2 cellular contexts compared by ENCODE assay signal in genomic region chr11:7657306-7658025, GRCh38.
A peak's percentile ranks its signal among the peaks of the same experiment; 100 is the strongest.
TF ChIP-seq lines count a peak whose summit lies in the region.

No MANE protein-coding gene starts in this region.

TF ChIP-seq in HEK293T, 16 proteins besides CTCF, POLR2A, EP300 and RAD21:
- no peak for TF ChIP-seq PKNOX1 (IDR thresholded peaks at IDR 0.05)
- no peak for TF ChIP-seq ZNF384 (IDR thresholded peaks at IDR 0.05)
- no peak for TF ChIP-seq FOXA1 (IDR thresholded peaks at IDR 0.05)
- TF ChIP-seq LEF1 (IDR thresholded peaks at IDR 0.05; ENCODE audit: borderline replicate concordance), result no peak
- TF ChIP-seq NFRKB (IDR thresholded peaks at IDR 0.05), result no peak
- no peak for TF ChIP-seq TARDBP (IDR thresholded peaks at IDR 0.05)
- no peak for TF ChIP-seq BHLHE40 (IDR thresholded peaks at IDR 0.05; ENCODE audit: borderline replicate concordance)
- no peak for TF ChIP-seq SP1 (IDR thresholded peaks at IDR 0.05)
- no peak for TF ChIP-seq SUZ12 (IDR thresholded peaks at IDR 0.05)
- no peak for TF ChIP-seq FOXM1 (IDR thresholded peaks at IDR 0.05; ENCODE audit: borderline replicate concordance)
- TF ChIP-seq CTBP1 (IDR thresholded peaks at IDR 0.05; ENCODE audit: borderline replicate concordance), result no peak
- no peak for TF ChIP-seq ARNT (IDR thresholded peaks at IDR 0.05)
- TF ChIP-seq FOXK2 (IDR thresholded peaks at IDR 0.05), result no peak
- no peak for TF ChIP-seq ELF4 (IDR thresholded peaks at IDR 0.05)
- no peak for TF ChIP-seq HDGF (IDR thresholded peaks at IDR 0.05; ENCODE audit: borderline replicate concordance)
- no peak for TF ChIP-seq L3MBTL2 (conservative IDR thresholded peaks at IDR 0.05)

TF ChIP-seq in H1, 55 proteins besides CTCF, POLR2A, EP300 and RAD21 (continued from another document):
- TF ChIP-seq KDM4A (IDR thresholded peaks at IDR 0.05; ENCODE audit: low read depth, low read length, severe bottlenecking), result no peak
- TF ChIP-seq USF2 (IDR thresholded peaks at IDR 0.05; ENCODE audit: low read length), result no peak
- TF ChIP-seq ZNF274 (IDR thresholded peaks at IDR 0.05; ENCODE audit: borderline replicate concordance, extremely low read depth, low read length), result no peak
- peak; percentile 60 for TF ChIP-seq E2F6 (IDR thresholded peaks at IDR 0.05)
- no peak for TF ChIP-seq POU5F1 (IDR thresholded peaks at IDR 0.05; ENCODE audit: low read depth, low read length)
- no peak for TF ChIP-seq SIN3A (conservative IDR thresholded peaks at IDR 0.05 in 1 of 2, IDR thresholded peaks at IDR 0.05 in 1 of 2; ENCODE audit: low read depth in 1 of 2, low read length in 2 of 2)
- TF ChIP-seq CHD2 (IDR thresholded peaks at IDR 0.05; ENCODE audit: low read length), result no peak
